27 cellular contexts compared by ENCODE assay signal in genomic region chr2:119463990-119464389, GRCh38. TPM values are rescaled to one million over a fixed set of nuclear protein-coding genes. Genes with fewer than 3 reads are reported as not detected.
"Had no signal": no experiment of that assay in that cellular context is flagged by ENCODE, and none has a peak within 500 bp of the region (broad histone marks: within the 10 kb centered on the region; RNA-seq: fewer than 3 reads in every experiment).

No MANE protein-coding gene starts in this region.

- H3K27ac ChIP-seq: dorsolateral prefrontal cortex, esophagus muscularis mucosa, foreskin keratinocyte, left lung, pancreas, spleen, testis, tibial artery had no signal

- H3K36me3 ChIP-seq: esophagus muscularis mucosa, heart right ventricle, left lung, pancreas, spleen, tibial artery had no signal

- H3K27me3 Mint-ChIP-seq: type B pancreatic cell had no signal

- H3K9me3 Mint-ChIP-seq: mesothelial cell of epicardium; naive thymus-derived CD4-positive, alpha-beta T cell; stimulated activated memory B cell treated with anti-CD40 and anti-IgM and Interleukin-4, amounts not matched to agents 10 μg/mL and 1 μg/mL and 100 μg/mL, for 72 hours; type B pancreatic cell had no signal

- H3K27ac Mint-ChIP-seq: mesothelial cell of epicardium; naive thymus-derived CD4-positive, alpha-beta T cell; stimulated activated memory B cell treated with anti-CD40 and anti-IgM and Interleukin-4, amounts not matched to agents 10 μg/mL and 1 μg/mL and 100 μg/mL, for 72 hours; type B pancreatic cell had no signal

- H3K36me3 Mint-ChIP-seq: mesothelial cell of epicardium; naive thymus-derived CD4-positive, alpha-beta T cell; stimulated activated memory B cell treated with anti-CD40 and anti-IgM and Interleukin-4, amounts not matched to agents 10 μg/mL and 1 μg/mL and 100 μg/mL, for 72 hours; type B pancreatic cell had no signal

- H3K9me3 ChIP-seq: esophagus muscularis mucosa, heart right ventricle, left lung, mucosa of descending colon, pancreas, spleen, testis, tibial artery had no signal

- H3K4me3 Mint-ChIP-seq: mesothelial cell of epicardium; naive thymus-derived CD4-positive, alpha-beta T cell; stimulated activated memory B cell treated with anti-CD40 and anti-IgM and Interleukin-4, amounts not matched to agents 10 μg/mL and 1 μg/mL and 100 μg/mL, for 72 hours; type B pancreatic cell had no signal

- H3K27me3 ChIP-seq: dorsolateral prefrontal cortex, esophagus muscularis mucosa, heart right ventricle, left lung, pancreas, spleen, testis, tibial artery had no signal

- H3K4me3 ChIP-seq: dorsolateral prefrontal cortex, esophagus muscularis mucosa, heart right ventricle, left lung, mucosa of descending colon, pancreas, skin epidermis, spleen, testis, tibial artery had no signal

- H3K4me1 ChIP-seq: foreskin keratinocyte, pancreas, spleen had no signal

- H3K4me1 Mint-ChIP-seq: naive thymus-derived CD4-positive, alpha-beta T cell; stimulated activated memory B cell treated with anti-CD40 and anti-IgM and Interleukin-4, amounts not matched to agents 10 μg/mL and 1 μg/mL and 100 μg/mL, for 72 hours had no signal

- ATAC-seq: foreskin keratinocyte; left cardiac atrium; left lung; mucosa of descending colon; naive thymus-derived CD4-positive, alpha-beta T cell had no signal

- DNase-seq: cerebellar nuclear complex; cortex of kidney; effector CD4-positive, alpha-beta T cell; foreskin keratinocyte; glutamatergic neuron; heart right ventricle; hippocampal formation; left cardiac atrium; left lung; mesenchymal stem cell; mucosa of descending colon; naive thymus-derived CD4-positive, alpha-beta T cell; spleen; stimulated activated CD4-positive, alpha-beta T cell treated with anti-CD3 and anti-CD28 coated beads, Interleukin-4, amount 100 ng/mL, for 4 hours; stimulated activated naive CD8-positive, alpha-beta T cell treated with anti-CD3 and anti-CD28 coated beads, Interleukin-15, Interleukin-2, amounts not matched to agents 100 U/mL and 50 U/mL, for 24 hours; substantia nigra; testis; tibial artery had no signal

RNA-seq across cellular contexts. Expression of gene TMEM37, which starts 32.3 kb away (rescaled TPM):
- total RNA-seq: kidney epithelial cell had no signal
- polyA plus RNA-seq: neural cell had no signal
